ENCODE assay signal across 32 cellular contexts in the genomic region with DNA sequence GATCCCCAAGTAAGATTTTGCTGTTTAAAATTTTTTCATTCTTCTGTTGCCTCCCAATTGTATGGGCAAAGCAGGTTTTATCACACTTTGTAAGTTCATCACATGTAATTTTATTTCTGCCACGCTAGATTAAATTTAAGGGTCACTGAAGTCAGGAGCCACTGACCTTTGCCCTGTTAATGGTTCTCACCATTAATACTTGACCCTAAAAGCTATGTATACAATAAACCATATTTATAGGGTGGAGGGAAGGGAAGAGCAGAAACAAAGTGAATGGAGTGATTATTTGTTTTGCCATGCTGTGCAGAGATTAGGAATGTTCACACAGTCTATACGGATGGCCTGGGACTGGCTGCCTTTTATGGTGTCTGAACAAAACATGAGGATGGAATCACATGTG.
"Had no signal": no experiment of that assay in that cellular context is flagged by ENCODE, and none has a peak within 500 bp of the region (broad histone marks: within the 10 kb centered on the region; RNA-seq: fewer than 3 reads in every experiment).

No MANE protein-coding gene starts in this region.

- H3K27ac Mint-ChIP-seq: activated CD4-positive, alpha-beta T cell treated with anti-CD3 and anti-CD28 coated beads, Interleukin-2, amount 10 ng/mL, durations not matched to agents 7 days and 5 days; activated CD8-positive, alpha-beta T cell treated with anti-CD3 and anti-CD28 coated beads, Interleukin-2, amount 10 ng/mL, durations not matched to agents 7 days and 5 days; activated naive CD4-positive, alpha-beta T cell treated with anti-CD3 and anti-CD28 coated beads, Interleukin-2, amount 50 U/mL, for 24 hours; activated naive CD8-positive, alpha-beta T cell treated with anti-CD3 and anti-CD28 coated beads, Interleukin-2, amount 10 ng/mL, durations not matched to agents 7 days and 5 days; activated T-cell treated with anti-CD3 and anti-CD28 coated beads, Interleukin-2, amount 50 U/mL, for 24 hours; activated T-helper 2 cell treated with anti-CD3 and anti-CD28 coated beads, Interferon-gamma antibody, Interleukin-2, Interleukin-4, amounts not matched to agents 10 μg/mL and 5 μg/mL and 100 μg/mL, durations not matched to agents 14 hours and 24 hours and 36 hours; T-helper 1 cell treated with Interleukin-12 subunit alpha and Interleukin-12 subunit beta and Interleukin-4 antibody, amounts not matched to agents 30 μg/mL and 1 μg/mL, for 36 hours; T-helper 2 cell treated with Interferon-gamma antibody and Interleukin-4, amounts not matched to agents 5 μg/mL and 100 μg/mL, for 36 hours had no signal

- H3K36me3 Mint-ChIP-seq: activated naive CD4-positive, alpha-beta T cell treated with anti-CD3 and anti-CD28 coated beads, Interleukin-2, amount 50 U/mL, for 24 hours; activated naive CD8-positive, alpha-beta T cell treated with anti-CD3 and anti-CD28 coated beads, Interleukin-2, amount 10 ng/mL, durations not matched to agents 7 days and 5 days had no signal

- H3K9me3 ChIP-seq: Peyer's patch, SK-N-SH had no signal

- H3K4me3 ChIP-seq: ascending aorta, cardiac muscle cell, Peyer's patch, SJSA1 had no signal

- H3K36me3 ChIP-seq: ascending aorta, cardiac muscle cell, Peyer's patch, SJSA1 had no signal

- H3K27me3 Mint-ChIP-seq: activated CD4-positive, alpha-beta T cell treated with anti-CD3 and anti-CD28 coated beads, Interleukin-2, amount 10 ng/mL, durations not matched to agents 7 days and 5 days; activated naive CD4-positive, alpha-beta T cell treated with anti-CD3 and anti-CD28 coated beads, Interleukin-2, amount 50 U/mL, for 24 hours; activated naive CD8-positive, alpha-beta T cell treated with anti-CD3 and anti-CD28 coated beads, Interleukin-2, amount 10 ng/mL, durations not matched to agents 7 days and 5 days; activated T-cell treated with anti-CD3 and anti-CD28 coated beads, Interleukin-2, amount 50 U/mL, for 24 hours; central memory CD8-positive, alpha-beta T cell had no signal

- ATAC-seq: activated CD8-positive, alpha-beta T cell treated with anti-CD3 and anti-CD28 coated beads, Interleukin-2, amount 10 ng/mL, durations not matched to agents 7 days and 5 days; PC-3 had no signal

- H3K4me1 Mint-ChIP-seq: activated CD4-positive, alpha-beta T cell treated with anti-CD3 and anti-CD28 coated beads, Interleukin-2, amount 10 ng/mL, durations not matched to agents 7 days and 5 days; activated naive CD4-positive, alpha-beta T cell treated with anti-CD3 and anti-CD28 coated beads, Interleukin-2, amount 50 U/mL, for 24 hours; activated naive CD8-positive, alpha-beta T cell treated with anti-CD3 and anti-CD28 coated beads, Interleukin-2, amount 10 ng/mL, durations not matched to agents 7 days and 5 days; central memory CD8-positive, alpha-beta T cell had no signal

- DNase-seq: activated CD4-positive, alpha-beta T cell treated with anti-CD3 and anti-CD28 coated beads, Interleukin-2, amount 10 ng/mL, durations not matched to agents 7 days and 5 days; activated CD4-positive, alpha-beta T cell treated with anti-CD3 and anti-CD28 coated beads, Interleukin-2, amount 50 U/mL, for 48 hours; activated CD8-positive, alpha-beta T cell treated with anti-CD3 and anti-CD28 coated beads, Interleukin-2, amount 10 ng/mL, durations not matched to agents 7 days and 5 days; activated gamma-delta T cell; activated naive CD4-positive, alpha-beta T cell treated with Interleukin-2 at 50 U/mL for 16 hours; activated naive CD8-positive, alpha-beta T cell treated with anti-CD3 and anti-CD28 coated beads, Interleukin-2, amount 10 ng/mL, durations not matched to agents 7 days and 5 days; activated T-cell treated with anti-CD3 and anti-CD28 coated beads, Interleukin-2, amount 50 U/mL, for 24 hours; amygdala; MM.1S; MV-4-11; NCI-H1092; NCI-H1436 treated with DMSO at 0.1 percent for 48 hours; NCI-H187 treated with DMSO at 0.1 percent for 48 hours; NCI-H2081 treated with DMSO at 0.1 percent for 48 hours; NCI-H2171; NCI-H446; NCI-H510A treated with DMSO at 0.1 percent for 48 hours; NCI-H526 treated with DMSO at 0.1 percent for 48 hours; NK-92 treated with Interleukin-12 subunit alpha and Interleukin-12 subunit beta, amount 100 ng/mL, for 24 hours; PC-3; Peyer's patch; RPMI8226; SHP77 treated with DMSO at 0.1 percent for 48 hours; SK-N-SH had no signal

- H3K4me1 ChIP-seq: ascending aorta, Peyer's patch, SJSA1 had no signal

- H3K4me3 Mint-ChIP-seq: activated CD4-positive, alpha-beta T cell treated with anti-CD3 and anti-CD28 coated beads, Interleukin-2, amount 10 ng/mL, durations not matched to agents 7 days and 5 days; activated CD8-positive, alpha-beta T cell treated with anti-CD3 and anti-CD28 coated beads, Interleukin-2, amount 10 ng/mL, durations not matched to agents 7 days and 5 days; activated naive CD4-positive, alpha-beta T cell treated with anti-CD3 and anti-CD28 coated beads, Interleukin-2, amount 50 U/mL, for 24 hours; activated naive CD8-positive, alpha-beta T cell treated with anti-CD3 and anti-CD28 coated beads, Interleukin-2, amount 10 ng/mL, durations not matched to agents 7 days and 5 days; activated T-cell treated with anti-CD3 and anti-CD28 coated beads, Interleukin-2, amount 50 U/mL, for 24 hours; central memory CD8-positive, alpha-beta T cell; T-helper 1 cell treated with Interleukin-12 subunit alpha and Interleukin-12 subunit beta and Interleukin-4 antibody, amounts not matched to agents 30 μg/mL and 1 μg/mL, for 36 hours; T-helper 2 cell treated with Interferon-gamma antibody and Interleukin-4, amounts not matched to agents 5 μg/mL and 100 μg/mL, for 36 hours had no signal
